13 cellular contexts compared by ENCODE assay signal in genomic region chr3:68256635-68257034, GRCh38.
DNase-seq lines count a peak whose midpoint lies in the region; ATAC-seq, FAIRE-seq and TF ChIP-seq lines count a peak whose summit lies in the region.
"Had no signal": no experiment of that assay in that cellular context is flagged by ENCODE, and none has a peak within 500 bp of the region (broad histone marks: within the 10 kb centered on the region; RNA-seq: fewer than 3 reads in every experiment).

No MANE protein-coding gene starts in this region.

- H3K4me2 ChIP-seq in PC-3 (ENCODE audit: low read length) = no peak overlapping the region

- DNase-seq in DMS 273 (lab: John Stamatoyannopoulos, UW; ENCODE audit: unreplicated experiment) = peak; percentile 15
- no peak for DNase-seq in DMS 273 treated with DMSO at 0.1 percent for 48 hours (lab: John Stamatoyannopoulos, UW)
- peak; percentile 1 for DNase-seq in PC-3
- DNase-seq in bronchial epithelial cell (ENCODE audit: low read depth) = no peak
- DNase-seq in renal cortical epithelial cell (ENCODE audit: low read depth) = peak; percentile 2
- no peak for DNase-seq in T-helper 2 cell
- DNase-seq in middle frontal gyrus (ENCODE audit: extremely low spot score, low spot score) = no peak
- DNase-seq in NK-92 treated with Interleukin-12 subunit alpha and Interleukin-12 subunit beta, amount 100 ng/mL, for 24 hours (lab: John Stamatoyannopoulos, UW) = no peak
- DNase-seq: psoas muscle; stimulated activated naive B cell treated with anti-CD40 and anti-IgM and Interleukin-4, amounts not matched to agents 10 μg/mL and 1 μg/mL and 100 μg/mL, for 72 hours had no signal

- BruUV-seq in PC-3 (replicated peaks; lab: Mats Ljungman, UMichigan) = no TSS peak

- H2AFZ ChIP-seq in PC-3 (ENCODE audit: low read length) = no peak overlapping the region

- no peaks in the 10 kb centered on the region for H3F3A ChIP-seq in PC-3 (ENCODE audit: low read length, unreplicated experiment)

- H3K4me3 ChIP-seq in PC-3 (ENCODE audit: low read length) (no peak overlapping the region), bronchial epithelial cell (ENCODE audit: low read depth, low read length) (no peak overlapping the region)
- H3K4me3 ChIP-seq: body of pancreas, K562, psoas muscle had no signal

- peak; percentile 35; the same call in 1 of the 2 replicates for TF ChIP-seq CTCF in PC-3 (conservative IDR thresholded peaks at IDR 0.05; ENCODE audit: low read depth, low read length)
- peak; percentile 27 for TF ChIP-seq CTCF in bronchial epithelial cell (IDR thresholded peaks at IDR 0.05; ENCODE audit: insufficient read depth, low read length, severe bottlenecking)

- intact Hi-C loops in PC-3 (cut with micrococcal nuclease) = loop anchor here (10.0 kb wide), 1 partner anchor 872 kb away; no protein-coding TSS in a partner anchor

- CTCF ChIA-PET in PC-3 (lab: Charles Lee) = no interaction called here

- H3K27me3 ChIP-seq in PC-3 (ENCODE audit: low read length) (no peaks in the 10 kb centered on the region), bronchial epithelial cell (ENCODE audit: control insufficient read depth, insufficient read depth, low read length) (no peaks in the 10 kb centered on the region)
- H3K27me3 ChIP-seq: body of pancreas had no signal

- POLR2A ChIA-PET in PC-3 (lab: Charles Lee; ENCODE audit: unreplicated experiment) = no interaction called here

- H3K9ac ChIP-seq in PC-3 (ENCODE audit: low read length) = no peak overlapping the region

- H3K4me1 ChIP-seq in PC-3 (ENCODE audit: insufficient read depth, low read length) = no peaks in the 10 kb centered on the region
- H3K4me1 ChIP-seq: body of pancreas, psoas muscle had no signal

- no peaks in the 10 kb centered on the region for H3K9me2 ChIP-seq in PC-3 (replicated peaks; ENCODE audit: low read length)

- H3K36me3 ChIP-seq in PC-3 (ENCODE audit: low read depth, low read length) = no peaks in the 10 kb centered on the region
- H3K36me3 ChIP-seq in bronchial epithelial cell (ENCODE audit: control insufficient read depth, insufficient read depth, low read length) = no peaks in the 10 kb centered on the region

- H3K27ac ChIP-seq in PC-3 (ENCODE audit: low read length) = no peak overlapping the region
- H3K27ac ChIP-seq: body of pancreas, psoas muscle had no signal

- H4K20me1 ChIP-seq in PC-3 (ENCODE audit: low read length) = no peaks in the 10 kb centered on the region

- no peak for FAIRE-seq in bronchial epithelial cell (lab: Jason Lieb, UNC)
- FAIRE-seq: A204.1, K562 had no signal

- no peaks in the 10 kb centered on the region for H3K79me2 ChIP-seq in PC-3 (ENCODE audit: low read length)

- no peaks in the 10 kb centered on the region for H3K9me3 ChIP-seq in PC-3 (ENCODE audit: low read length)
- H3K9me3 ChIP-seq: body of pancreas, psoas muscle had no signal

- no peak for ATAC-seq in PC-3
- ATAC-seq: body of pancreas, K562, psoas muscle had no signal

Comparison
In these comparisons a context has a peak if more than half of its experiments do, and no peak if none do; other contexts are left out.
1. DNase-seq: peak in DMS 273 (single experiment), PC-3 (single experiment) and renal cortical epithelial cell (single experiment); none in DMS 273 treated with DMSO at 0.1 percent for 48 hours (single experiment), bronchial epithelial cell (single experiment), T-helper 2 cell (0 of 5), middle frontal gyrus (single experiment) and NK-92 treated with Interleukin-12 subunit alpha and Interleukin-12 subunit beta, amount 100 ng/mL, for 24 hours (single experiment).